ENCODE assay signal across 20 cellular contexts in the genomic region with DNA sequence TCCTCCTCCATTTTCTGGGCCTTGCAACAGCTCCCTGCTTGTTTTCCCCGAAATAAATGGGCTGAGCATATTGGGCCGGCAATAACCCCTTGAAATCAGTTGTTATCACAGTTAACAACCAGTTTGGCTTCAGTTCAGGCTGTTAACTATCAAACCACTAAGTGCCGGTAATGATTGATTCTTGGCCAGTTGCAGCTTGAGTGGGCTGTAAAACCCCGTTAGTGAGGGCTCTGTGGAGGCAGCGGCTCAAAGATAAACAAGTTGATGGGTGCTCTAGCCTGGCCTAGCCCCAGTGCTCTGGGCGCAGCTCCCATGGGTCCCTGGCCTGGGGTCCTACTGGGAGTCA. TPM values are rescaled to one million over a fixed set of nuclear protein-coding genes. Genes with fewer than 3 reads are reported as not detected.
DNase-seq lines count a peak whose midpoint lies in the region; TF ChIP-seq lines count a peak whose summit lies in the region.
"Had no signal": no experiment of that assay in that cellular context is flagged by ENCODE, and none has a peak within 500 bp of the region (broad histone marks: within the 10 kb centered on the region; RNA-seq: fewer than 3 reads in every experiment).

No MANE protein-coding gene starts in this region.

- H3K9me3 ChIP-seq in suprapubic skin, result no peaks in the 10 kb centered on the region

- 64% methylated on average over 6 of the region's 6 CpGs for WGBS in suprapubic skin

- no peak overlapping the region for H3K4me3 ChIP-seq in suprapubic skin

- no peaks in the 10 kb centered on the region for H3K36me3 ChIP-seq in suprapubic skin

- TF ChIP-seq EP300 in suprapubic skin (IDR thresholded peaks at IDR 0.05), result no peak

- TF ChIP-seq CTCF in suprapubic skin (IDR thresholded peaks at IDR 0.05), result no peak

- TF ChIP-seq POLR2A in erythroblast (IDR thresholded peaks at IDR 0.05; ENCODE audit: low read length) (no peak), suprapubic skin (IDR thresholded peaks at IDR 0.05) (no peak)

- peaks cover 46% of the 10 kb centered on the region for H3K27me3 ChIP-seq in suprapubic skin

- no peak overlapping the region for H3K27ac ChIP-seq in suprapubic skin
- H3K27ac ChIP-seq: KMS-11 had no signal

- H3K4me1 ChIP-seq in suprapubic skin, result no peaks in the 10 kb centered on the region

- peak; percentile 12 for DNase-seq in NCI-H2107 treated with DMSO at 0.1 percent for 48 hours (lab: John Stamatoyannopoulos, UW; ENCODE audit: unreplicated experiment)
- no peak for DNase-seq in NCI-H2107 (lab: John Stamatoyannopoulos, UW)
- DNase-seq in NCI-H2227 (lab: John Stamatoyannopoulos, UW; ENCODE audit: unreplicated experiment), result peak; percentile 10
- DNase-seq in erythroblast (lab: John Stamatoyannopoulos, UW), result peak; percentile 23 to 61
- peak; percentile 21 to 44 for DNase-seq in suprapubic skin (ENCODE audit: low spot score in 2 of 2)
- DNase-seq in cerebellum (ENCODE audit: low spot score), result no peak
- no peak for DNase-seq in T-helper 1 cell
- DNase-seq in mesenteric fat pad (ENCODE audit: low spot score), result no peak
- DNase-seq: CD4-positive, alpha-beta memory T cell; DND-41; HFFc6; NCI-H1048; NCI-H1930; NCI-H345; NK-92 treated with Interleukin-12 subunit alpha and Interleukin-12 subunit beta, amount 100 ng/mL, for 24 hours; OCI-M1; RPMI8226 had no signal

RNA-seq across cellular contexts. Expression of gene FGF8, which starts 8.3 kb away (rescaled TPM):
- not detected for total RNA-seq in suprapubic skin
- total RNA-seq in cerebellum, result 1.2 TPM
- not detected for total RNA-seq in mesenteric fat pad
- total RNA-seq: A172; CD4-positive, alpha-beta memory T cell; HFFc6; M059J had no signal

RNA-seq across cellular contexts. Expression of gene NPM3, which starts 15.7 kb away (rescaled TPM):
- total RNA-seq in suprapubic skin (10 to 100 TPM; 13.3 to 60.5 (median 31.1) TPM), cerebellum (13.0 TPM), mesenteric fat pad (18.8 TPM)

RNA-seq across cellular contexts. Expression of gene OGA, which starts 50.7 kb away (rescaled TPM):
- 100 to 1,000 TPM in 3 of 4 donors, 10 to 100 TPM in 1; 90.2 to 423 (median 131) TPM for total RNA-seq in suprapubic skin
- total RNA-seq in cerebellum, result 295 TPM
- 92.7 TPM for total RNA-seq in mesenteric fat pad

Comparison
In these comparisons a context has a peak if more than half of its experiments do, and no peak if none do; other contexts are left out.
1. DNase-seq: peak in NCI-H2107 treated with DMSO at 0.1 percent for 48 hours (single experiment), NCI-H2227 (single experiment), erythroblast (2 of 2) and suprapubic skin (2 of 2); none in NCI-H2107 (single experiment), cerebellum (single experiment), T-helper 1 cell (0 of 5) and mesenteric fat pad (single experiment).